Comparison of ENCODE assay signal across 18 cellular contexts in the genomic region with DNA sequence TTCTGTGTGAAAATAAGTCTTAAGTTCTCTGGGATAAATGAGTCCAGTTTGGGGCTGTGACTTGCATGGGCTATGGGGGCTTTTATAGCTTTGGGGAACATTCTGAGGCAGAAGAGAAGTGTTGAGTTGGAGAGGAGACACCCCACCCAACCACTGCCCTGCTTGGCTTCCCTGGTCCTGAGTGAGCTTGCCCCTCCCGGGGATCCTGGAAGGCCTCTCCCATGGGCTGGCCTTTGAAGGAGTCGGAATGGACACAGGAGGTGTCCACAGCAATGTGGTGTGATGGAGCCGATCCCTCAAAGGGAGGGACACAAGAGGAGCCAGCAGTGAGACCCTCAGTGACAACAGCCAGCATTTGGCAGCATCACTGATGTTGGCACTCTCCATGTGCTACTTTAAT.
DNase-seq lines count a peak whose midpoint lies in the region; TF ChIP-seq lines count a peak whose summit lies in the region.
"Had no signal": no experiment of that assay in that cellular context is flagged by ENCODE, and none has a peak within 500 bp of the region (broad histone marks: within the 10 kb centered on the region; RNA-seq: fewer than 3 reads in every experiment).

No MANE protein-coding gene starts in this region.

- H3K4me1 Mint-ChIP-seq in osteocyte (ENCODE audit: unreplicated experiment) = no peaks in the 10 kb centered on the region

- no peaks in the 10 kb centered on the region for H3K4me1 ChIP-seq in stomach
- H3K4me1 ChIP-seq: A549, Caco-2 had no signal

- 79 to 94% (median 91%) methylated on average over 3 of the region's 3 CpGs for WGBS in stomach, 5 donors

- peak; percentile 24 for DNase-seq in activated CD8-positive, alpha-beta memory T cell treated with anti-CD3 and anti-CD28 coated beads for 24 hours
- no peak for DNase-seq in activated CD8-positive, alpha-beta memory T cell treated with anti-CD3 and anti-CD28 coated beads, Interleukin-2, amount 50 U/mL, for 4 hours
- DNase-seq in coronary artery (ENCODE audit: low spot score) = peak; percentile 45
- DNase-seq in osteocyte (ENCODE audit: extremely low spot score, unreplicated experiment) = peak; percentile 71
- peak; percentile 21 for DNase-seq in stomach
- DNase-seq in NCI-H748 treated with DMSO at 0.1 percent for 48 hours (lab: John Stamatoyannopoulos, UW) = no peak
- DNase-seq in DMS79 treated with DMSO at 0.1 percent for 48 hours (lab: John Stamatoyannopoulos, UW) = no peak
- no peak for DNase-seq in HCEC 1CT
- DNase-seq: AML-193; Caco-2; CD4-positive, alpha-beta T cell; GDM1; GOT3; H7; IMR-90 had no signal

- H3K4me3 ChIP-seq in coronary artery (no peak overlapping the region), stomach (no peak overlapping the region)
- H3K4me3 ChIP-seq: A549 had no signal

- no peaks in the 10 kb centered on the region for H3K27me3 Mint-ChIP-seq in osteocyte (ENCODE audit: unreplicated experiment)
- H3K27me3 Mint-ChIP-seq: CD4-positive, alpha-beta T cell had no signal

- H3K27ac ChIP-seq in coronary artery (no peak overlapping the region), stomach (no peak overlapping the region)
- H3K27ac ChIP-seq: 22Rv1, A549, C4-2B had no signal

- intact Hi-C loops in stomach (cut with DNase I; ENCODE audit: low total_unique reads) = no loop called here

- H3K36me3 Mint-ChIP-seq in osteocyte (ENCODE audit: unreplicated experiment) = no peaks in the 10 kb centered on the region

- H3K4me3 Mint-ChIP-seq in osteocyte (ENCODE audit: unreplicated experiment) = no peak overlapping the region
- H3K4me3 Mint-ChIP-seq: CD4-positive, alpha-beta T cell had no signal

- H3K27ac Mint-ChIP-seq in osteocyte (ENCODE audit: unreplicated experiment) = no peak overlapping the region
- H3K27ac Mint-ChIP-seq: CD4-positive, alpha-beta T cell had no signal

- peaks cover 0 to 12% (median 0%) of the 10 kb centered on the region in 3 donors for H3K27me3 ChIP-seq in stomach

- TF ChIP-seq CTCF in coronary artery (IDR thresholded peaks at IDR 0.05) = no peak
- TF ChIP-seq CTCF in osteocyte (IDR thresholded peaks at IDR 0.05) = no peak
- TF ChIP-seq CTCF in stomach (IDR thresholded peaks at IDR 0.05) = no peak

- TF ChIP-seq EP300 in stomach (IDR thresholded peaks at IDR 0.05) = no peak

- H3K36me3 ChIP-seq in stomach = no peaks in the 10 kb centered on the region

- H3K9me3 ChIP-seq in stomach = peaks cover 0 to 26% (median 20%) of the 10 kb centered on the region in 4 donors
- H3K9me3 ChIP-seq: A549 had no signal

- no peak for TF ChIP-seq POLR2A in stomach (IDR thresholded peaks at IDR 0.05)

- peaks cover 41% of the 10 kb centered on the region for H3K9me3 Mint-ChIP-seq in osteocyte (ENCODE audit: unreplicated experiment)

Comparison
In these comparisons a context has a peak if more than half of its experiments do, and no peak if none do; other contexts are left out.
1. DNase-seq: peak in activated CD8-positive, alpha-beta memory T cell treated with anti-CD3 and anti-CD28 coated beads for 24 hours (single experiment), coronary artery (single experiment), osteocyte (single experiment) and stomach (single experiment); none in activated CD8-positive, alpha-beta memory T cell treated with anti-CD3 and anti-CD28 coated beads, Interleukin-2, amount 50 U/mL, for 4 hours (single experiment), NCI-H748 treated with DMSO at 0.1 percent for 48 hours (single experiment), DMS79 treated with DMSO at 0.1 percent for 48 hours (single experiment) and HCEC 1CT (single experiment).